Comparison of ENCODE assay signal across 12 cellular contexts in genomic region chr11:2804701-2805387, GRCh38.
A peak's percentile ranks its signal among the peaks of the same experiment; 100 is the strongest.
DNase-seq lines count a peak whose midpoint lies in the region; ATAC-seq, FAIRE-seq and TF ChIP-seq lines count a peak whose summit lies in the region.
"Had no signal": no experiment of that assay in that cellular context is flagged by ENCODE, and none has a peak within 500 bp of the region (broad histone marks: within the 10 kb centered on the region; RNA-seq: fewer than 3 reads in every experiment).

No MANE protein-coding gene starts in this region.

- TF ChIP-seq CTCF in chondrocyte (IDR thresholded peaks at IDR 0.05): no peak
- TF ChIP-seq CTCF in kidney (IDR thresholded peaks at IDR 0.05; ENCODE audit: borderline replicate concordance, extremely low read depth, insufficient read depth): no peak
- TF ChIP-seq CTCF in BE2C (IDR thresholded peaks at IDR 0.05; ENCODE audit: low read depth, low read length): no peak

- intact Hi-C loops in kidney (cut with DNase I): no loop called here
- intact Hi-C loops in sciatic nerve (cut with DNase I): no loop called here

- H3K27ac Mint-ChIP-seq in chondrocyte (ENCODE audit: unreplicated experiment): no peak overlapping the region
- H3K27ac Mint-ChIP-seq: CD4-positive, CD25-positive, alpha-beta regulatory T cell had no signal

- peaks cover 8% of the 10 kb centered on the region for H3K27me3 Mint-ChIP-seq in chondrocyte (ENCODE audit: low read depth)

- peaks cover 6% of the 10 kb centered on the region for H3K4me1 Mint-ChIP-seq in chondrocyte (ENCODE audit: low read depth)

- DNase-seq in NT2/D1 (ENCODE audit: low read depth, low spot score): no peak
- peak; percentile 71 for DNase-seq in chondrocyte (ENCODE audit: low spot score)
- DNase-seq in kidney: peak; percentile 74
- DNase-seq in sciatic nerve (ENCODE audit: low spot score): peak; percentile 57
- no peak for DNase-seq in BE2C
- DNase-seq in C1 segment of cervical spinal cord (lab: John Stamatoyannopoulos, UW): no peak
- no peak for DNase-seq in DMS153 (lab: John Stamatoyannopoulos, UW)
- DNase-seq: kidney glomerular epithelial cell, NCI-H187 treated with DMSO at 0.1 percent for 48 hours had no signal

- peaks cover 15% of the 10 kb centered on the region for H3K27me3 ChIP-seq in NT2/D1 (ENCODE audit: insufficient read depth, insufficient read length)
- no peaks in the 10 kb centered on the region for H3K27me3 ChIP-seq in BE2C
- H3K27me3 ChIP-seq: tibial nerve had no signal

- H3K4me1 ChIP-seq in NT2/D1 (ENCODE audit: insufficient read depth, insufficient read length) (peaks cover 26% of the 10 kb centered on the region), kidney (ENCODE audit: control insufficient read depth in 1 of 2, insufficient read depth in 1 of 2, low read depth in 1 of 2, low read length in 2 of 2) (peaks cover 0 to 8% of the 10 kb centered on the region in 2 donors), BE2C (no peaks in the 10 kb centered on the region)

- ATAC-seq in sciatic nerve (peak; percentile 29), HG03469 (IDR thresholded peaks at IDR 0.05; ENCODE audit: unreplicated experiment) (no peak)

- H3K36me3 ChIP-seq in NT2/D1 (ENCODE audit: insufficient read depth, insufficient read length, low read length): no peaks in the 10 kb centered on the region
- no peaks in the 10 kb centered on the region for H3K36me3 ChIP-seq in kidney (ENCODE audit: control insufficient read depth in 1 of 2, insufficient read depth in 2 of 2, low read length in 2 of 2)
- no peaks in the 10 kb centered on the region for H3K36me3 ChIP-seq in BE2C
- H3K36me3 ChIP-seq: tibial nerve had no signal

- no peak for FAIRE-seq in kidney (lab: Jason Lieb, UNC)

- no peak overlapping the region for H3K27ac ChIP-seq in kidney (ENCODE audit: low read depth in 2 of 2, low read length in 2 of 2)

- H3K4me3 ChIP-seq in NT2/D1 (ENCODE audit: insufficient read length, low read depth): no peak overlapping the region
- no peak overlapping the region for H3K4me3 ChIP-seq in kidney (ENCODE audit: low read length in 2 of 2)
- H3K4me3 ChIP-seq in BE2C (ENCODE audit: low read depth, low read length): no peak overlapping the region
- H3K4me3 ChIP-seq: tibial nerve had no signal

- H3K9ac ChIP-seq in NT2/D1 (ENCODE audit: insufficient read length, low read depth) (peak overlapping the region; percentile 1), kidney (ENCODE audit: low read length in 2 of 2) (no peak overlapping the region)

- no peak overlapping the region for H3K4me3 Mint-ChIP-seq in chondrocyte (ENCODE audit: unreplicated experiment)

- H3K36me3 Mint-ChIP-seq in chondrocyte (ENCODE audit: low read depth): peaks cover 3% of the 10 kb centered on the region

- H3K9me3 Mint-ChIP-seq in chondrocyte (ENCODE audit: low read depth): peaks cover 5% of the 10 kb centered on the region

- H3K9me3 ChIP-seq in NT2/D1 (ENCODE audit: insufficient read depth, low read length) (peaks cover 6% of the 10 kb centered on the region; the same call in 1 of the 2 replicates), kidney (ENCODE audit: control insufficient read depth in 1 of 2, low read length in 2 of 2) (no peaks in the 10 kb centered on the region), BE2C (no peaks in the 10 kb centered on the region)
- H3K9me3 ChIP-seq: tibial nerve had no signal

Comparison
In these comparisons a context has a peak if more than half of its experiments do, and no peak if none do; other contexts are left out.
1. DNase-seq: peak in chondrocyte (single experiment), kidney (single experiment) and sciatic nerve (single experiment); none in NT2/D1 (single experiment), BE2C (single experiment), C1 segment of cervical spinal cord (0 of 14) and DMS153 (single experiment).